In the genomic region with DNA sequence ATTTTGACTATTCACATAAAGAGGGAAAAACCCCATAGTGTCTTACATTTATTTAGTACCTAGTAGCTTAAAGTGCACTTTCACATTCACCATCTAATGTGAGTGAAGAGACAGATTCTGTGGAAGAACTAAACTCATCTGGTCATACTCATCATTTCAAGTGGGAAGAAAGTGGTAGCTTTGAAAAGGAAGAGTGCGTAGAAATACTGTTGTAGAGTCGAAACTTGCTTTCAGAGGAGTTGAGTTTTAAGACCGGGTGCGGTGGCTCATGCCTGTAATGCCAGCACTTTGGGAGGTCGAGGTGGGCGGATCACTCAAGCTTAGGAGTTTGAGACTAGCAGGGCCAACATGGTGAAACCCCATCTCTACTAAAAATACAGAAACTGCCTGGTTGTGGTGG, we compare ENCODE assay signal across 16 cellular contexts.
DNase-seq lines count a peak whose midpoint lies in the region; ATAC-seq lines count a peak whose summit lies in the region.
"Had no signal": no experiment of that assay in that cellular context is flagged by ENCODE, and none has a peak within 500 bp of the region (broad histone marks: within the 10 kb centered on the region; RNA-seq: fewer than 3 reads in every experiment).

No MANE protein-coding gene starts in this region.

- ATAC-seq in activated CD4-positive, alpha-beta T cell treated with anti-CD3 and anti-CD28 coated beads for 36 hours = peak; percentile 95
- ATAC-seq in activated naive CD4-positive, alpha-beta T cell treated with anti-CD3 and anti-CD28 coated beads, Interleukin-2, amount 50 U/mL, for 72 hours = peak; percentile 85 to 90
- ATAC-seq in HG03469 (IDR thresholded peaks at IDR 0.05; ENCODE audit: unreplicated experiment) = no peak

- intact Hi-C loops in activated CD4-positive, alpha-beta T cell treated with anti-CD3 and anti-CD28 coated beads for 36 hours (cut with DNase I, micrococcal nuclease) = loop anchor here (1.0 to 5.0 kb wide), 2 partner anchors 13 to 114 kb away; no protein-coding TSS in a partner anchor
- intact Hi-C loops in activated CD4-positive, alpha-beta T cell treated with anti-CD3 and anti-CD28 coated beads, Interleukin-2, amount 10 ng/mL, durations not matched to agents 24 days and 14 days (cut with micrococcal nuclease) = loop anchor here (10.0 kb wide), 1 partner anchor 98 kb away; no protein-coding TSS in a partner anchor
- intact Hi-C loops in activated T-helper 2 cell treated with anti-CD3 and anti-CD28 coated beads, Interferon-gamma antibody, Interleukin-2, Interleukin-4, amounts not matched to agents 10 μg/mL and 5 μg/mL and 100 μg/mL, durations not matched to agents 14 hours and 24 hours and 36 hours (cut with micrococcal nuclease) = loop anchor here (1.0 kb wide), 1 partner anchor 13 kb away; no protein-coding TSS in a partner anchor

- peak; percentile 78 for DNase-seq in activated CD4-positive, alpha-beta T cell treated with anti-CD3 and anti-CD28 coated beads for 36 hours
- no peak for DNase-seq in activated CD4-positive, alpha-beta T cell treated with anti-CD3 and anti-CD28 coated beads, Interleukin-2, amount 10 ng/mL, durations not matched to agents 24 days and 14 days
- DNase-seq in activated naive CD4-positive, alpha-beta T cell treated with anti-CD3 and anti-CD28 coated beads, Interleukin-2, amount 50 U/mL, for 72 hours (ENCODE audit: low spot score in 2 of 2) = peak in 1 of 2 donors; percentile 39
- DNase-seq in activated naive CD4-positive, alpha-beta T cell (lab: John Stamatoyannopoulos, UW) = no peak
- DNase-seq in activated T-helper 2 cell treated with anti-CD3 and anti-CD28 coated beads, Interferon-gamma antibody, Interleukin-2, Interleukin-4, amounts not matched to agents 10 μg/mL and 5 μg/mL and 100 μg/mL, durations not matched to agents 14 hours and 24 hours and 36 hours (ENCODE audit: low spot score) = no peak
- peak; percentile 71 for DNase-seq in stimulated activated CD8-positive, alpha-beta memory T cell treated with anti-CD3 and anti-CD28 coated beads, Interleukin-4, amount 100 ng/mL, for 48 hours
- no peak for DNase-seq in SIG-M5 (lab: John Stamatoyannopoulos, UW)
- DNase-seq: GF-D8, HCEC 1CT, IMR-90, NCI-H1930, NCI-H2171, NCI-H446 treated with DMSO at 0.1 percent for 48 hours, NCI-H748 treated with DMSO at 0.1 percent for 48 hours, PC-9 had no signal

- H3K9me3 Mint-ChIP-seq in activated CD4-positive, alpha-beta T cell treated with anti-CD3 and anti-CD28 coated beads for 36 hours (ENCODE audit: low read depth) = no peaks in the 10 kb centered on the region
- H3K9me3 Mint-ChIP-seq in activated CD4-positive, alpha-beta T cell treated with anti-CD3 and anti-CD28 coated beads, Interleukin-2, amount 10 ng/mL, durations not matched to agents 24 days and 14 days = no peaks in the 10 kb centered on the region
- H3K9me3 Mint-ChIP-seq in activated naive CD4-positive, alpha-beta T cell treated with anti-CD3 and anti-CD28 coated beads, Interleukin-2, amount 50 U/mL, for 72 hours = no peaks in the 10 kb centered on the region
- H3K9me3 Mint-ChIP-seq in activated T-helper 2 cell treated with anti-CD3 and anti-CD28 coated beads, Interferon-gamma antibody, Interleukin-2, Interleukin-4, amounts not matched to agents 10 μg/mL and 5 μg/mL and 100 μg/mL, durations not matched to agents 14 hours and 24 hours and 36 hours = no peaks in the 10 kb centered on the region

- peaks cover 21% of the 10 kb centered on the region for H3K4me1 Mint-ChIP-seq in activated CD4-positive, alpha-beta T cell treated with anti-CD3 and anti-CD28 coated beads for 36 hours
- H3K4me1 Mint-ChIP-seq in activated CD4-positive, alpha-beta T cell treated with anti-CD3 and anti-CD28 coated beads, Interleukin-2, amount 10 ng/mL, durations not matched to agents 24 days and 14 days = peaks cover 9% of the 10 kb centered on the region
- peaks cover 13% of the 10 kb centered on the region for H3K4me1 Mint-ChIP-seq in activated T-helper 2 cell treated with anti-CD3 and anti-CD28 coated beads, Interferon-gamma antibody, Interleukin-2, Interleukin-4, amounts not matched to agents 10 μg/mL and 5 μg/mL and 100 μg/mL, durations not matched to agents 14 hours and 24 hours and 36 hours (ENCODE audit: low read depth)

- H3K27ac Mint-ChIP-seq in activated CD4-positive, alpha-beta T cell treated with anti-CD3 and anti-CD28 coated beads for 36 hours = peak overlapping the region; percentile 75
- H3K27ac Mint-ChIP-seq in activated CD4-positive, alpha-beta T cell treated with anti-CD3 and anti-CD28 coated beads, Interleukin-2, amount 10 ng/mL, durations not matched to agents 24 days and 14 days = no peak overlapping the region
- H3K27ac Mint-ChIP-seq in activated naive CD4-positive, alpha-beta T cell treated with anti-CD3 and anti-CD28 coated beads, Interleukin-2, amount 50 U/mL, for 72 hours = peak overlapping the region in 1 of 2 donors; percentile 5
- H3K27ac Mint-ChIP-seq in activated T-helper 2 cell treated with anti-CD3 and anti-CD28 coated beads, Interferon-gamma antibody, Interleukin-2, Interleukin-4, amounts not matched to agents 10 μg/mL and 5 μg/mL and 100 μg/mL, durations not matched to agents 14 hours and 24 hours and 36 hours = peak overlapping the region; percentile 69

- H3K27me3 Mint-ChIP-seq in activated CD4-positive, alpha-beta T cell treated with anti-CD3 and anti-CD28 coated beads for 36 hours = no peaks in the 10 kb centered on the region
- H3K27me3 Mint-ChIP-seq in activated CD4-positive, alpha-beta T cell treated with anti-CD3 and anti-CD28 coated beads, Interleukin-2, amount 10 ng/mL, durations not matched to agents 24 days and 14 days = no peaks in the 10 kb centered on the region
- H3K27me3 Mint-ChIP-seq in activated T-helper 2 cell treated with anti-CD3 and anti-CD28 coated beads, Interferon-gamma antibody, Interleukin-2, Interleukin-4, amounts not matched to agents 10 μg/mL and 5 μg/mL and 100 μg/mL, durations not matched to agents 14 hours and 24 hours and 36 hours (ENCODE audit: low read depth) = no peaks in the 10 kb centered on the region

- peaks cover 4% of the 10 kb centered on the region for H3K36me3 Mint-ChIP-seq in activated CD4-positive, alpha-beta T cell treated with anti-CD3 and anti-CD28 coated beads for 36 hours (ENCODE audit: low read depth)
- no peaks in the 10 kb centered on the region for H3K36me3 Mint-ChIP-seq in activated CD4-positive, alpha-beta T cell treated with anti-CD3 and anti-CD28 coated beads, Interleukin-2, amount 10 ng/mL, durations not matched to agents 24 days and 14 days (ENCODE audit: low read depth)
- H3K36me3 Mint-ChIP-seq in activated naive CD4-positive, alpha-beta T cell treated with anti-CD3 and anti-CD28 coated beads, Interleukin-2, amount 50 U/mL, for 72 hours = no peaks in the 10 kb centered on the region
- H3K36me3 Mint-ChIP-seq in activated T-helper 2 cell treated with anti-CD3 and anti-CD28 coated beads, Interferon-gamma antibody, Interleukin-2, Interleukin-4, amounts not matched to agents 10 μg/mL and 5 μg/mL and 100 μg/mL, durations not matched to agents 14 hours and 24 hours and 36 hours (ENCODE audit: low read depth) = no peaks in the 10 kb centered on the region

- CTCF ChIA-PET in activated CD4-positive, alpha-beta T cell treated with anti-CD3 and anti-CD28 coated beads for 36 hours (lab: Charles Lee) = interaction anchor here (0.6 to 2.3 kb wide), 3 partner anchors 95 to 445 kb away, joined by 4 to 12 read pairs (median 4); no protein-coding TSS in a partner anchor

- POLR2A ChIA-PET in activated CD4-positive, alpha-beta T cell treated with anti-CD3 and anti-CD28 coated beads for 36 hours (lab: Charles Lee) = interaction anchor here (0.7 to 0.9 kb wide), 4 partner anchors 13 to 379 kb away, joined by 3 to 5 read pairs (median 4); a partner anchor contains a TSS

- no peak overlapping the region for H3K4me3 Mint-ChIP-seq in activated CD4-positive, alpha-beta T cell treated with anti-CD3 and anti-CD28 coated beads for 36 hours
- no peak overlapping the region for H3K4me3 Mint-ChIP-seq in activated CD4-positive, alpha-beta T cell treated with anti-CD3 and anti-CD28 coated beads, Interleukin-2, amount 10 ng/mL, durations not matched to agents 24 days and 14 days
- H3K4me3 Mint-ChIP-seq in activated T-helper 2 cell treated with anti-CD3 and anti-CD28 coated beads, Interferon-gamma antibody, Interleukin-2, Interleukin-4, amounts not matched to agents 10 μg/mL and 5 μg/mL and 100 μg/mL, durations not matched to agents 14 hours and 24 hours and 36 hours (ENCODE audit: low read depth) = no peak overlapping the region

Comparison
In these comparisons a context has a peak if more than half of its experiments do, and no peak if none do; other contexts are left out.
1. DNase-seq: peak in activated CD4-positive, alpha-beta T cell treated with anti-CD3 and anti-CD28 coated beads for 36 hours (single experiment) and stimulated activated CD8-positive, alpha-beta memory T cell treated with anti-CD3 and anti-CD28 coated beads, Interleukin-4, amount 100 ng/mL, for 48 hours (single experiment); none in activated CD4-positive, alpha-beta T cell treated with anti-CD3 and anti-CD28 coated beads, Interleukin-2, amount 10 ng/mL, durations not matched to agents 24 days and 14 days (single experiment), activated naive CD4-positive, alpha-beta T cell (0 of 4), activated T-helper 2 cell treated with anti-CD3 and anti-CD28 coated beads, Interferon-gamma antibody, Interleukin-2, Interleukin-4, amounts not matched to agents 10 μg/mL and 5 μg/mL and 100 μg/mL, durations not matched to agents 14 hours and 24 hours and 36 hours (single experiment) and SIG-M5 (single experiment).